In the genomic region with DNA sequence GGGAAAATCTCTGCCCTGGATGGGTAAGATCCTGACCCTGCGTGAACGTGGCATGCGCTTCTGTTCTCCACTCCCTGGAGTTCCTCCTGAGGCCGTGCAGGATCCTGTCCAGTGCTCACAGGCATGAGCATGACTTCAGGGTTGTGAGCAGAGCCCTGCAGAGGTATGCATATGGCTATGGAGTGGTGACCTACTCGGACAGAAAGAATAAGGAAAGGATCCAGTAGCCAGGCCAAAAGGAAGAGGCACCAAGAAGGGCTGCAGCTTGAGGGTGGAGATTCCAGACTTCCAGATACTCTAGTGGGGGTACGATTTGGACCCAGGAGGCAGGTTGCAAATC, we compare ENCODE assay signal across 10 cellular contexts. TPM values are rescaled to one million over a fixed set of nuclear protein-coding genes. Genes with fewer than 3 reads are reported as not detected.
DNase-seq lines count a peak whose midpoint lies in the region; ATAC-seq, FAIRE-seq and TF ChIP-seq lines count a peak whose summit lies in the region.
"Had no signal": no experiment of that assay in that cellular context is flagged by ENCODE, and none has a peak within 500 bp of the region (broad histone marks: within the 10 kb centered on the region; RNA-seq: fewer than 3 reads in every experiment).

No MANE protein-coding gene starts in this region.

- no peaks in the 10 kb centered on the region for H3K79me2 ChIP-seq in SU-DHL-6 (ENCODE audit: insufficient read depth, low read length)

- H3K36me3 ChIP-seq in SU-DHL-6 (ENCODE audit: low read length) (no peaks in the 10 kb centered on the region), esophagus muscularis mucosa (no peaks in the 10 kb centered on the region), gastrocnemius medialis (no peaks in the 10 kb centered on the region)
- H3K36me3 ChIP-seq: breast epithelium had no signal

- no peaks in the 10 kb centered on the region for H4K20me1 ChIP-seq in SU-DHL-6 (ENCODE audit: low read depth, low read length)

- peak; percentile 17 to 18 for ATAC-seq in gastrocnemius medialis
- ATAC-seq in GM18511 (IDR thresholded peaks at IDR 0.05; ENCODE audit: unreplicated experiment) = no peak

- TF ChIP-seq CTCF in SU-DHL-6 (IDR thresholded peaks at IDR 0.05; ENCODE audit: insufficient read depth, low read length, poor library complexity, severe bottlenecking) (no peak), esophagus muscularis mucosa (IDR thresholded peaks at IDR 0.05) (no peak), gastrocnemius medialis (IDR thresholded peaks at IDR 0.05 in 4 of 5, conservative IDR thresholded peaks at IDR 0.05 in 1 of 5) (no peak), mesothelial cell of epicardium (IDR thresholded peaks at IDR 0.05; ENCODE audit: unreplicated experiment) (no peak)

- H3K4me1 Mint-ChIP-seq in mesothelial cell of epicardium = no peaks in the 10 kb centered on the region

- H3K9me3 Mint-ChIP-seq in mesothelial cell of epicardium = no peaks in the 10 kb centered on the region

- H3K4me3 ChIP-seq in SU-DHL-6 (ENCODE audit: insufficient read depth, low read length, poor library complexity, severe bottlenecking) = no peak overlapping the region
- no peak overlapping the region for H3K4me3 ChIP-seq in esophagus muscularis mucosa
- H3K4me3 ChIP-seq in gastrocnemius medialis = no peak overlapping the region
- H3K4me3 ChIP-seq: breast epithelium had no signal

- intact Hi-C loops in esophagus muscularis mucosa (cut with DNase I) = loop anchor here (5.0 kb wide), 1 partner anchor 113 kb away; no protein-coding TSS in a partner anchor
- intact Hi-C loops in gastrocnemius medialis (cut with DNase I; ENCODE audit: low total_unique reads) = no loop called here

- peaks cover 0 to 24% (median 18%) of the 10 kb centered on the region in 4 donors for H3K4me1 ChIP-seq in esophagus muscularis mucosa
- H3K4me1 ChIP-seq in gastrocnemius medialis = peaks cover 0 to 5% of the 10 kb centered on the region in 2 donors

- H3K27me3 ChIP-seq in SU-DHL-6 (ENCODE audit: low read length) (no peaks in the 10 kb centered on the region), esophagus muscularis mucosa (no peaks in the 10 kb centered on the region), gastrocnemius medialis (no peaks in the 10 kb centered on the region)
- H3K27me3 ChIP-seq: breast epithelium had no signal

- H3K9me3 ChIP-seq in SU-DHL-6 (ENCODE audit: insufficient read depth, low read length) = no peaks in the 10 kb centered on the region
- no peaks in the 10 kb centered on the region for H3K9me3 ChIP-seq in esophagus muscularis mucosa
- H3K9me3 ChIP-seq in gastrocnemius medialis = no peaks in the 10 kb centered on the region
- H3K9me3 ChIP-seq: breast epithelium had no signal

- no peak overlapping the region for H3K4me3 Mint-ChIP-seq in mesothelial cell of epicardium

- H2AFZ ChIP-seq in SU-DHL-6 (ENCODE audit: low read depth, low read length, severe bottlenecking) = peak overlapping the region; percentile 72

- TF ChIP-seq POLR2A in esophagus muscularis mucosa (IDR thresholded peaks at IDR 0.05; ENCODE audit: low read depth) (no peak), gastrocnemius medialis (IDR thresholded peaks at IDR 0.05) (no peak)

- no peaks in the 10 kb centered on the region for H3K36me3 Mint-ChIP-seq in mesothelial cell of epicardium

- H3K27me3 Mint-ChIP-seq in mesothelial cell of epicardium (ENCODE audit: low read depth) = no peaks in the 10 kb centered on the region

- H3K4me2 ChIP-seq in SU-DHL-6 (ENCODE audit: low read depth, low read length, poor library complexity, severe bottlenecking) = peak overlapping the region; percentile 34

- in situ Hi-C loops in gastrocnemius medialis (cut with MboI; ENCODE audit: low sequenced_read_pairs in 4 of 4) = loop anchor here in 3 of 4 donors (5.0 to 25.0 kb wide), 3 partner anchors 38 to 121 kb away; partner anchors contain the start of gene GAPDH (in 1 of the 3)

- peak; percentile 9 for FAIRE-seq in GM18507 (lab: Jason Lieb, UNC)

- no peaks in the 10 kb centered on the region for H3K9me2 ChIP-seq in SU-DHL-6 (replicated peaks; ENCODE audit: insufficient read depth, low read length)

- WGBS in esophagus muscularis mucosa = 39% methylated on average over 6 of the region's 6 CpGs

- no peak for TF ChIP-seq EP300 in esophagus muscularis mucosa (IDR thresholded peaks at IDR 0.05)

- peak overlapping the region; percentile 36 for H3K9ac ChIP-seq in SU-DHL-6 (ENCODE audit: low read length)

- no peak overlapping the region for H3K27ac Mint-ChIP-seq in mesothelial cell of epicardium

- DNase-seq in GM18507 (ENCODE audit: extremely low spot score, insufficient read length, low read depth) (no peak), esophagus muscularis mucosa (ENCODE audit: extremely low spot score) (no peak), gastrocnemius medialis (no peak), foreskin melanocyte (no peak), mesothelial cell of epicardium (ENCODE audit: low spot score in 2 of 2, unreplicated experiment in 2 of 2) (no peak), NCI-H1930 (lab: John Stamatoyannopoulos, UW) (no peak)

- peak overlapping the region; percentile 94 for H3K27ac ChIP-seq in SU-DHL-6 (ENCODE audit: low read depth, low read length)
- peak overlapping the region; percentile 10 to 73 (median 43) for H3K27ac ChIP-seq in esophagus muscularis mucosa (replicated peaks in 1 of 4)
- peak overlapping the region in 2 of 4 donors; percentile 30 to 56 for H3K27ac ChIP-seq in gastrocnemius medialis
- H3K27ac ChIP-seq: breast epithelium had no signal

- H3F3A ChIP-seq in SU-DHL-6 (ENCODE audit: insufficient read depth) = peaks cover 48% of the 10 kb centered on the region

RNA-seq across cellular contexts. Expression of gene CD27, which starts 20.8 kb away (rescaled TPM):
- total RNA-seq in esophagus muscularis mucosa = under 1 TPM in 1 of 4 donors, not detected in 3; 0.66 TPM
- total RNA-seq in gastrocnemius medialis = under 1 TPM in 1 of 4 donors, not detected in 3; 0.55 TPM
- total RNA-seq in mesothelial cell of epicardium = not detected in 3 replicates
- total RNA-seq: pulmonary artery endothelial cell had no signal

RNA-seq across cellular contexts. Expression of gene TAPBPL, which starts 27.9 kb away (rescaled TPM):
- total RNA-seq in esophagus muscularis mucosa = 10 to 100 TPM; 12.4 to 25.8 (median 22.5) TPM
- total RNA-seq in gastrocnemius medialis = 1 to 10 TPM; 3.8 to 8.6 (median 5.8) TPM
- 2.2 to 2.6 TPM (median 2.5 TPM) in 3 replicates for total RNA-seq in mesothelial cell of epicardium

RNA-seq across cellular contexts. Expression of gene LTBR, which starts 40.0 kb away (rescaled TPM):
- total RNA-seq in esophagus muscularis mucosa (100 to 1,000 TPM; 117 to 144 (median 137) TPM), gastrocnemius medialis (10 to 100 TPM; 40.2 to 98.6 (median 43.7) TPM), mesothelial cell of epicardium (61.7 to 68.1 TPM (median 66.8 TPM) in 3 replicates)

RNA-seq across cellular contexts. Expression of gene VAMP1, which starts 46.5 kb away (rescaled TPM):
- total RNA-seq in esophagus muscularis mucosa = 1 to 10 TPM; 4.5 to 8.7 (median 6.7) TPM
- 1 to 10 TPM; 1.1 to 2.0 (median 1.4) TPM for total RNA-seq in gastrocnemius medialis
- 5.2 to 6.9 TPM (median 6.4 TPM) in 3 replicates for total RNA-seq in mesothelial cell of epicardium

RNA-seq across cellular contexts. Expression of gene SCNN1A, which starts 48.6 kb away (rescaled TPM):
- total RNA-seq in esophagus muscularis mucosa (1 to 10 TPM in 3 of 4 donors, under 1 TPM in 1; 0.83 to 3.3 (median 1.8) TPM), gastrocnemius medialis (1 to 10 TPM in 1 of 4 donors, under 1 TPM in 2, not detected in 1; 0.20 to 2.0 (median 0.38) TPM), mesothelial cell of epicardium (20.1 to 21.5 TPM (median 20.3 TPM) in 3 replicates)
